Comparison of ENCODE assay signal across 1 cellular context in the genomic region with DNA sequence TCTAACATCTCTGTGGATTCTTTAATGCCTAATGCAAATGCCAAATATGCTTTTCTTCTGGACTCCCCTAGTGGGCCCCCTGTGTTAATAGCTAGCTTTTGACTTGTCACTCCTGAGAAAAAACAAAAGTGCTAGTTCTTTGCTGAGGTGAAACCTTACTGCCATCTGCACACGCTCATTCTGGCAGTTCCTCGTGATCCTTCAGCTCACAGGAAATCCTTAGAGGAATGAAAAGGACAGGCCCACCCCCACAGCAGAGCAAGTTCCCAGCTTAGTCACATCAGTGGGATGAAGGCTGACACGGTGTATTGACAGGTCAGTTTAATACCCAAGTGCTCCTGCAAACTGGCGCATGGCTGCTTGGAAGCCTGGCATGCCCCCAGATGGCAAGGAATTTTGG.
TF ChIP-seq lines count a peak whose summit lies in the region.

No MANE protein-coding gene starts in this region.

TF ChIP-seq in neural cell, 6 proteins besides CTCF, POLR2A, EP300 and RAD21 (continued from another document):
- TF ChIP-seq, protein P1, sequence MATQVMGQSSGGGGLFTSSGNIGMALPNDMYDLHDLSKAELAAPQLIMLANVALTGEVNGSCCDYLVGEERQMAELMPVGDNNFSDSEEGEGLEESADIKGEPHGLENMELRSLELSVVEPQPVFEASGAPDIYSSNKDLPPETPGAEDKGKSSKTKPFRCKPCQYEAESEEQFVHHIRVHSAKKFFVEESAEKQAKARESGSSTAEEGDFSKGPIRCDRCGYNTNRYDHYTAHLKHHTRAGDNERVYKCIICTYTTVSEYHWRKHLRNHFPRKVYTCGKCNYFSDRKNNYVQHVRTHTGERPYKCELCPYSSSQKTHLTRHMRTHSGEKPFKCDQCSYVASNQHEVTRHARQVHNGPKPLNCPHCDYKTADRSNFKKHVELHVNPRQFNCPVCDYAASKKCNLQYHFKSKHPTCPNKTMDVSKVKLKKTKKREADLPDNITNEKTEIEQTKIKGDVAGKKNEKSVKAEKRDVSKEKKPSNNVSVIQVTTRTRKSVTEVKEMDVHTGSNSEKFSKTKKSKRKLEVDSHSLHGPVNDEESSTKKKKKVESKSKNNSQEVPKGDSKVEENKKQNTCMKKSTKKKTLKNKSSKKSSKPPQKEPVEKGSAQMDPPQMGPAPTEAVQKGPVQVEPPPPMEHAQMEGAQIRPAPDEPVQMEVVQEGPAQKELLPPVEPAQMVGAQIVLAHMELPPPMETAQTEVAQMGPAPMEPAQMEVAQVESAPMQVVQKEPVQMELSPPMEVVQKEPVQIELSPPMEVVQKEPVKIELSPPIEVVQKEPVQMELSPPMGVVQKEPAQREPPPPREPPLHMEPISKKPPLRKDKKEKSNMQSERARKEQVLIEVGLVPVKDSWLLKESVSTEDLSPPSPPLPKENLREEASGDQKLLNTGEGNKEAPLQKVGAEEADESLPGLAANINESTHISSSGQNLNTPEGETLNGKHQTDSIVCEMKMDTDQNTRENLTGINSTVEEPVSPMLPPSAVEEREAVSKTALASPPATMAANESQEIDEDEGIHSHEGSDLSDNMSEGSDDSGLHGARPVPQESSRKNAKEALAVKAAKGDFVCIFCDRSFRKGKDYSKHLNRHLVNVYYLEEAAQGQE (IDR thresholded peaks at IDR 0.05; ENCODE audit: borderline replicate concordance): peak; percentile 18
TF ChIP-seq in neural cell: peak in this region for 1.
